In the genomic region with DNA sequence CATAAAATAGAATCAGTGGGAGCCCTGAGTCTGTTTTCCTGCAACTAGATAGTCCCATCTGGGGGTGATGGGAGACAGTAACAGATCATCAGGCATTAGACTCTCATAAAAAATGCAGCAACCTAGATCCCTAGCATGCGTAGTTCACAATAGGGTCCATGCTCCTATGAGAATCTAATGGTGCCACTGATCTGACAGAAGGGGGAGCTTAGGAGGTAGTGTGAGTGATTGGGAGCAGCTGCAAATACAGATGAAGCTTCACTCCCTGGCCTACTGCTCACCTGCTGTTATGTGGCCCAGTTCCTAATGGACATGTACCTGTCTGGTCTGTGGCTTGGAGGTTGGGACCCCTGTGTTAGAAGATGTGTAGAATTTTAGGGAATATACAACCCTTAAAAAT, we compare ENCODE assay signal across 14 cellular contexts.
DNase-seq lines count a peak whose midpoint lies in the region; ATAC-seq and TF ChIP-seq lines count a peak whose summit lies in the region.
"Had no signal": no experiment of that assay in that cellular context is flagged by ENCODE, and none has a peak within 500 bp of the region (broad histone marks: within the 10 kb centered on the region; RNA-seq: fewer than 3 reads in every experiment).

No MANE protein-coding gene starts in this region.

- H3K27ac ChIP-seq in SK-N-SH (ENCODE audit: low read depth in 2 of 2, low read length in 1 of 2) (no peak overlapping the region), upper lobe of left lung (no peak overlapping the region)
- H3K27ac ChIP-seq: tibial artery had no signal

- no peaks in the 10 kb centered on the region for H3F3A ChIP-seq in SK-N-SH (replicated peaks; ENCODE audit: insufficient read depth)

- peak; percentile 27; the same call in 1 of the 2 replicates for TF ChIP-seq RAD21 in SK-N-SH (IDR thresholded peaks at IDR 0.05; ENCODE audit: low read length)

- TF ChIP-seq CTCF in SK-N-SH (IDR thresholded peaks at IDR 0.05) (peak; percentile 30; the same call in 1 of the 2 replicates), kidney epithelial cell (IDR thresholded peaks at IDR 0.05; ENCODE audit: insufficient read depth, low read length, poor library complexity, severe bottlenecking) (peak; percentile 53), upper lobe of left lung (IDR thresholded peaks at IDR 0.05) (no peak)

- no peak for ATAC-seq in upper lobe of left lung (ENCODE audit: low FRiP score in 2 of 2)
- ATAC-seq in HG03378 (IDR thresholded peaks at IDR 0.05; ENCODE audit: unreplicated experiment): no peak

- no peak overlapping the region for H3K4me2 ChIP-seq in SK-N-SH

- no peaks in the 10 kb centered on the region for H4K20me1 ChIP-seq in SK-N-SH (ENCODE audit: insufficient read depth)

- H3K9me3 ChIP-seq in SK-N-SH (no peaks in the 10 kb centered on the region), upper lobe of left lung (peaks cover 0 to 3% (median 0%) of the 10 kb centered on the region in 4 donors)
- H3K9me3 ChIP-seq: tibial artery had no signal

- WGBS in SK-N-SH (ENCODE audit: low lambda C conversion rate): 31% methylated on average over 1 of the region's 1 CpG
- WGBS in upper lobe of left lung, 2 donors: 73 to 91% methylated on average over 1 of the region's 1 CpG

- DNase-seq in DMS 273 (lab: John Stamatoyannopoulos, UW; ENCODE audit: unreplicated experiment) (peak; percentile 25), DMS 273 treated with DMSO at 0.1 percent for 48 hours (lab: John Stamatoyannopoulos, UW) (no peak), HK-2 (ENCODE audit: unreplicated experiment) (peak; percentile 7), SK-N-SH (no peak), kidney epithelial cell (ENCODE audit: low read depth) (no peak), upper lobe of left lung (no peak), retina (no peak)
- DNase-seq: activated CD4-positive, alpha-beta T cell treated with anti-CD3 and anti-CD28 coated beads for 48 hours; activated gamma-delta T cell; foreskin fibroblast; GOT3; RPMI8226; tibial artery had no signal

- TF ChIP-seq EP300 in SK-N-SH (IDR thresholded peaks at IDR 0.05; ENCODE audit: borderline replicate concordance in 1 of 2, low read depth in 1 of 2, low read length in 1 of 2) (no peak), upper lobe of left lung (IDR thresholded peaks at IDR 0.05) (no peak)

- H3K79me2 ChIP-seq in SK-N-SH (ENCODE audit: insufficient read depth): no peaks in the 10 kb centered on the region

- no peak overlapping the region for H3K9ac ChIP-seq in SK-N-SH

- no peak for TF ChIP-seq POLR2A in upper lobe of left lung (IDR thresholded peaks at IDR 0.05)

- no peaks in the 10 kb centered on the region for H3K9me2 ChIP-seq in SK-N-SH

- no peak overlapping the region for H2AFZ ChIP-seq in SK-N-SH (ENCODE audit: low read depth)

- POLR2A ChIA-PET in SK-N-SH (lab: Yijun Ruan, JAX): no interaction called here

- H3K4me1 ChIP-seq in SK-N-SH (ENCODE audit: control insufficient read depth in 1 of 2, insufficient read depth in 2 of 2, low read depth in 1 of 2, low read length in 1 of 2) (no peaks in the 10 kb centered on the region), upper lobe of left lung (no peaks in the 10 kb centered on the region)
- H3K4me1 ChIP-seq: tibial artery had no signal

- CTCF ChIA-PET in SK-N-SH (lab: Yijun Ruan, JAX): interaction anchor here (0.6 kb wide), 1 partner anchor 768 kb away, joined by 5 read pairs; no protein-coding TSS in a partner anchor

- no peaks in the 10 kb centered on the region for H3K27me3 ChIP-seq in SK-N-SH (ENCODE audit: insufficient read depth)
- no peaks in the 10 kb centered on the region for H3K27me3 ChIP-seq in kidney epithelial cell (ENCODE audit: control insufficient read depth, insufficient read depth, low read length)
- H3K27me3 ChIP-seq in upper lobe of left lung: no peaks in the 10 kb centered on the region
- H3K27me3 ChIP-seq: tibial artery had no signal

- no peaks in the 10 kb centered on the region for H3K36me3 ChIP-seq in SK-N-SH (replicated peaks in 1 of 2; ENCODE audit: control insufficient read depth in 1 of 2, insufficient read depth in 2 of 2, low read length in 1 of 2)
- H3K36me3 ChIP-seq in kidney epithelial cell (ENCODE audit: control insufficient read depth, insufficient read depth, low read length): no peaks in the 10 kb centered on the region
- H3K36me3 ChIP-seq in upper lobe of left lung: no peaks in the 10 kb centered on the region
- H3K36me3 ChIP-seq: tibial artery had no signal

- H3K4me3 ChIP-seq in SK-N-SH (ENCODE audit: low read depth in 2 of 2, low read length in 1 of 2) (no peak overlapping the region), kidney epithelial cell (ENCODE audit: low read depth, low read length) (no peak overlapping the region), upper lobe of left lung (no peak overlapping the region)
- H3K4me3 ChIP-seq: tibial artery had no signal

TF ChIP-seq in SK-N-SH, 30 proteins besides CTCF, POLR2A, EP300 and RAD21:
- TF ChIP-seq ZBTB33 (IDR thresholded peaks at IDR 0.05; ENCODE audit: borderline replicate concordance, low read depth) (no peak), SMC3 (IDR thresholded peaks at IDR 0.05; ENCODE audit: low read depth, low read length) (peak; percentile 23)
- TF ChIP-seq, protein P1, sequence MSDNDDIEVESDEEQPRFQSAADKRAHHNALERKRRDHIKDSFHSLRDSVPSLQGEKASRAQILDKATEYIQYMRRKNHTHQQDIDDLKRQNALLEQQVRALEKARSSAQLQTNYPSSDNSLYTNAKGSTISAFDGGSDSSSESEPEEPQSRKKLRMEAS (IDR thresholded peaks at IDR 0.05; ENCODE audit: low read depth): no peak

Comparison
In these comparisons a context has a peak if more than half of its experiments do, and no peak if none do; other contexts are left out.
1. DNase-seq: peak in DMS 273 (single experiment) and HK-2 (single experiment); none in DMS 273 treated with DMSO at 0.1 percent for 48 hours (single experiment), SK-N-SH (single experiment), kidney epithelial cell (single experiment), upper lobe of left lung (0 of 2) and retina (single experiment).
2. CTCF ChIP-seq: peak in SK-N-SH (single experiment) and kidney epithelial cell (single experiment); none in upper lobe of left lung (0 of 6).